Comparison of ENCODE assay signal across 20 cellular contexts in genomic region chr19:6076291-6076665, GRCh38. TPM values are rescaled to one million over a fixed set of nuclear protein-coding genes. Genes with fewer than 3 reads are reported as not detected.
DNase-seq lines count a peak whose midpoint lies in the region; ATAC-seq, FAIRE-seq and TF ChIP-seq lines count a peak whose summit lies in the region.
"Had no signal": no experiment of that assay in that cellular context is flagged by ENCODE, and none has a peak within 500 bp of the region (broad histone marks: within the 10 kb centered on the region; RNA-seq: fewer than 3 reads in every experiment).

No MANE protein-coding gene starts in this region.

- H3K79me2 ChIP-seq in astrocyte (ENCODE audit: insufficient read depth, low read length) = no peaks in the 10 kb centered on the region

- 87 to 94% (median 91%) methylated on average over 7 of the region's 7 CpGs for WGBS in spleen, 5 donors

- no peak for FAIRE-seq in astrocyte (lab: Jason Lieb, UNC)
- FAIRE-seq: A204.1 had no signal

- H3K27ac ChIP-seq in AG04450 (ENCODE audit: low read depth, low read length) (peak overlapping the region; percentile 87), astrocyte (ENCODE audit: low read depth, low read length) (peak overlapping the region; percentile 75), lower lobe of right lung (peak overlapping the region; percentile 80), spleen (peak overlapping the region in 5 of 8 donors; percentile 23 to 70 (median 41))

- H3K36me3 ChIP-seq in astrocyte (ENCODE audit: insufficient read depth, low read length) (no peaks in the 10 kb centered on the region), lower lobe of right lung (no peaks in the 10 kb centered on the region), spleen (no peaks in the 10 kb centered on the region)

- peaks cover 38% of the 10 kb centered on the region for H3K27me3 Mint-ChIP-seq in astrocyte (ENCODE audit: low read depth, unreplicated experiment)
- H3K27me3 Mint-ChIP-seq: activated CD4-positive, alpha-beta memory T cell treated with anti-CD3 and anti-CD28 coated beads, Interleukin-2, amount 10 ng/mL, durations not matched to agents 7 days and 5 days; CD4-positive, alpha-beta memory T cell had no signal

- H3K4me1 ChIP-seq in astrocyte (ENCODE audit: insufficient read depth, low read length) (peaks cover 16% of the 10 kb centered on the region), lower lobe of right lung (peaks cover 11% of the 10 kb centered on the region), spleen (peaks cover 0 to 12% (median 4%) of the 10 kb centered on the region in 6 donors)

- peak overlapping the region; percentile 65 for H3K27ac Mint-ChIP-seq in astrocyte (ENCODE audit: unreplicated experiment)
- H3K27ac Mint-ChIP-seq: activated CD4-positive, alpha-beta memory T cell treated with anti-CD3 and anti-CD28 coated beads, Interleukin-2, amount 10 ng/mL, durations not matched to agents 7 days and 5 days; activated T-cell treated with anti-CD3 and anti-CD28 coated beads, Interleukin-2, amount 50 U/mL, for 72 hours had no signal

- TF ChIP-seq CTCF in AG04450 (IDR thresholded peaks at IDR 0.05; ENCODE audit: low read depth, low read length) (no peak), astrocyte (IDR thresholded peaks at IDR 0.05; ENCODE audit: insufficient read depth, low read depth, low read length) (no peak), lower lobe of right lung (IDR thresholded peaks at IDR 0.05) (no peak), spleen (IDR thresholded peaks at IDR 0.05 in 8 of 11, conservative IDR thresholded peaks at IDR 0.05 in 3 of 11) (no peak)

- H3K9ac ChIP-seq in astrocyte (ENCODE audit: low read length) = peak overlapping the region; percentile 65

- no peaks in the 10 kb centered on the region for H4K20me1 ChIP-seq in astrocyte (ENCODE audit: insufficient read depth, low read length)

- DNase-seq in AG04450 (ENCODE audit: low read depth, low spot score) = no peak
- DNase-seq in astrocyte (ENCODE audit: low read depth) = no peak
- DNase-seq in lower lobe of right lung = no peak
- no peak for DNase-seq in spleen
- no peak for DNase-seq in iPS-NIHi7 (ENCODE audit: extremely low spot score)
- DNase-seq in NCI-H748 treated with DMSO at 0.1 percent for 48 hours (lab: John Stamatoyannopoulos, UW) = no peak
- DNase-seq in retina = no peak
- DNase-seq: activated CD4-positive, alpha-beta memory T cell treated with anti-CD3 and anti-CD28 coated beads, Interleukin-2, amount 10 ng/mL, durations not matched to agents 7 days and 5 days; activated T-cell treated with anti-CD3 and anti-CD28 coated beads, Interleukin-2, amount 50 U/mL, for 72 hours; CD4-positive, alpha-beta memory T cell; DND-41; mesendoderm; NCI-H1930; NCI-H524 treated with DMSO at 0.1 percent for 48 hours; occipital lobe; stimulated activated CD4-positive, alpha-beta T cell treated with anti-CD3 and anti-CD28 coated beads, Interleukin-15, amount 100 ng/mL, for 24 hours had no signal

- H3K4me3 Mint-ChIP-seq in astrocyte (ENCODE audit: unreplicated experiment) = no peak overlapping the region
- H3K4me3 Mint-ChIP-seq: activated CD4-positive, alpha-beta memory T cell treated with anti-CD3 and anti-CD28 coated beads, Interleukin-2, amount 10 ng/mL, durations not matched to agents 7 days and 5 days; activated T-cell treated with anti-CD3 and anti-CD28 coated beads, Interleukin-2, amount 50 U/mL, for 72 hours; CD4-positive, alpha-beta memory T cell had no signal

- H3K9me3 ChIP-seq in AG04450 (ENCODE audit: control insufficient read depth, insufficient read depth, low read length) (no peaks in the 10 kb centered on the region), astrocyte (ENCODE audit: insufficient read depth, low read depth, low read length) (no peaks in the 10 kb centered on the region), lower lobe of right lung (no peaks in the 10 kb centered on the region), spleen (no peaks in the 10 kb centered on the region)

- H3K36me3 Mint-ChIP-seq in astrocyte (ENCODE audit: low read depth, unreplicated experiment) = no peaks in the 10 kb centered on the region
- H3K36me3 Mint-ChIP-seq: CD4-positive, alpha-beta memory T cell had no signal

- peak overlapping the region; percentile 76 for H3K4me2 ChIP-seq in astrocyte (ENCODE audit: low read length)

- POLR2A ChIA-PET in AG04450 (lab: Yijun Ruan, JAX) = interaction anchor here (0.6 to 1.6 kb wide), 4 partner anchors 16 to 73 kb away, joined by 3 to 6 read pairs (median 6); no protein-coding TSS in a partner anchor

- TF ChIP-seq POLR2A in spleen (IDR thresholded peaks at IDR 0.05) = no peak

- no peak overlapping the region for H3K4me3 ChIP-seq in AG04450 (ENCODE audit: low read depth, low read length)
- H3K4me3 ChIP-seq in astrocyte (ENCODE audit: insufficient read depth, low read depth, low read length) = no peak overlapping the region
- no peak overlapping the region for H3K4me3 ChIP-seq in lower lobe of right lung
- H3K4me3 ChIP-seq in spleen = no peak overlapping the region

- H3K4me1 Mint-ChIP-seq in astrocyte (ENCODE audit: low read depth, unreplicated experiment) = peaks cover 6% of the 10 kb centered on the region
- H3K4me1 Mint-ChIP-seq: activated CD4-positive, alpha-beta memory T cell treated with anti-CD3 and anti-CD28 coated beads, Interleukin-2, amount 10 ng/mL, durations not matched to agents 7 days and 5 days had no signal

- no peaks in the 10 kb centered on the region for H3K27me3 ChIP-seq in AG04450 (ENCODE audit: control insufficient read depth, insufficient read depth, low read length)
- no peaks in the 10 kb centered on the region for H3K27me3 ChIP-seq in astrocyte (ENCODE audit: insufficient read depth, low read length)
- no peaks in the 10 kb centered on the region for H3K27me3 ChIP-seq in lower lobe of right lung (ENCODE audit: low read depth)
- no peaks in the 10 kb centered on the region for H3K27me3 ChIP-seq in spleen (replicated peaks in 1 of 7)

- CTCF ChIA-PET in AG04450 (lab: Charles Lee) = interaction anchor here (1.0 to 2.3 kb wide), 2 partner anchors 28 to 108 kb away, joined by 3 to 12 read pairs; no protein-coding TSS in a partner anchor

- intact Hi-C loops in lower lobe of right lung (cut with DNase I) = no loop called here
- intact Hi-C loops in spleen (cut with DNase I; ENCODE audit: low total_unique reads) = no loop called here

- peak in 1 of 2 donors; percentile 3 for ATAC-seq in lower lobe of right lung
- no peak for ATAC-seq in HG03521 (IDR thresholded peaks at IDR 0.05; ENCODE audit: unreplicated experiment)
- ATAC-seq: activated T-cell treated with anti-CD3 and anti-CD28 coated beads, Interleukin-2, amount 50 U/mL, for 72 hours had no signal

- peaks cover 1% of the 10 kb centered on the region for H3K9me3 Mint-ChIP-seq in astrocyte (ENCODE audit: unreplicated experiment)
- H3K9me3 Mint-ChIP-seq: activated CD4-positive, alpha-beta memory T cell treated with anti-CD3 and anti-CD28 coated beads, Interleukin-2, amount 10 ng/mL, durations not matched to agents 7 days and 5 days; activated T-cell treated with anti-CD3 and anti-CD28 coated beads, Interleukin-2, amount 50 U/mL, for 72 hours; CD4-positive, alpha-beta memory T cell had no signal

- H2AFZ ChIP-seq in astrocyte (ENCODE audit: low read depth, low read length) = no peak overlapping the region

RNA-seq across cellular contexts. Expression of gene RFX2, which starts 34.0 kb away (rescaled TPM):
- polyA plus RNA-seq in AG04450 (2011; rRNA removed) (2.7 and 2.9 TPM in 2 replicates), spleen (1 to 10 TPM; 1.1 to 3.2 (median 2.8) TPM)
- polyA minus RNA-seq in AG04450 (2011; rRNA and poly(A)+ RNA removed) = 7.3 and 9.8 TPM in 2 replicates
- total RNA-seq in astrocyte (3.2 and 3.3 TPM in 2 replicates), lower lobe of right lung (20.9 TPM), spleen (10 to 100 TPM in 4 of 7 donors, 1 to 10 TPM in 3; 6.4 to 15.8 (median 11.1) TPM)

RNA-seq across cellular contexts. Expression of gene ACSBG2, which starts 59.2 kb away (rescaled TPM):
- polyA plus RNA-seq in AG04450 (2011; rRNA removed) = not detected in 2 replicates
- polyA minus RNA-seq in AG04450 (2011; rRNA and poly(A)+ RNA removed) = not detected in 2 replicates
- total RNA-seq in astrocyte = not detected in 2 replicates
- total RNA-seq in lower lobe of right lung = 0.30 TPM
- not detected for total RNA-seq in spleen
- polyA plus RNA-seq in spleen = under 1 TPM in 1 of 3 donors, not detected in 2; 0.22 TPM
- total RNA-seq: activated T-cell treated with anti-CD3 and anti-CD28 coated beads, Interleukin-2, amount 50 U/mL, for 72 hours; CD4-positive, alpha-beta memory T cell; glomerular endothelial cell had no signal
- polyA plus RNA-seq: adipose tissue; CD4-positive, alpha-beta memory T cell had no signal
